20 cellular contexts compared by ENCODE assay signal in the genomic region with DNA sequence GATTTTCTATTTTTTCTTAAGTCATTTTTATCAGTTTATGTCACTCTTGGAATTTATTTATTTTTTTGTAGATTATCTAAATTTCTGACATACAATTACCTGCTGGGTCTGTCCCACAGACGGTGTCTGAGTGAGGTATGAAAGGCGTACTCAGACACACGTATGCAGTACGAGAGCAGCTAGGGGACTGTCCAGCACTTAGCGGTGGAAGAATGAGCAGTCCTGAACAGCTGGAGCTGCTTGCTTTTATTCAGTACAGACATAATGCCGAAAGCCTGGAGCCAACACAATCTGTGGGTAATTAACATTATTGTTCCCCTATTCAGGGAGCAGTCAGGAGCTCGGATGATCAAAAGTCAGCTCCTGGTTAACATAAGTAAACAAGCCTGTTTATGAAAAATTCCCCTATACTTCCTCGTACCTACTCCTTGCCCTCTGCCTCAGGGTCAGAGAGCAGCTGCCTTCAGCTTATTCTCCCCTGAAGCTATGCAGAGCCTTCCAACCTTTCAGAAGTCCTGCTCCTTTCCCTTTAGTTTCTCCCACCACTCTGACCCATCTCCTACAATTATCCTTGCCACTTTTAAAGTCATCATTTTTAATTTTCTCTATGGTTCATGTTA.
"Had no signal": no experiment of that assay in that cellular context is flagged by ENCODE, and none has a peak within 500 bp of the region (broad histone marks: within the 10 kb centered on the region; RNA-seq: fewer than 3 reads in every experiment).

No MANE protein-coding gene starts in this region.

- H3K36me3 ChIP-seq: left lung, right atrium auricular region, tibial nerve, vagina had no signal

- H3K27me3 ChIP-seq: dorsolateral prefrontal cortex, left lung, right atrium auricular region, tibial nerve, vagina had no signal

- H3K27ac ChIP-seq: dorsolateral prefrontal cortex, left lung, right atrium auricular region, tibial nerve, vagina had no signal

- H3K4me3 ChIP-seq: dorsolateral prefrontal cortex, left lung, mucosa of descending colon, right atrium auricular region, tibial nerve, vagina had no signal

- H3K4me1 ChIP-seq: left lung, right atrium auricular region, tibial nerve, vagina had no signal

- ATAC-seq: activated CD8-positive, alpha-beta T cell treated with anti-CD3 and anti-CD28 coated beads, Interleukin-2, amount 10 ng/mL, durations not matched to agents 7 days and 5 days; activated naive CD4-positive, alpha-beta T cell treated with anti-CD3 and anti-CD28 coated beads, Interleukin-2, amount 50 U/mL, for 72 hours; activated T-cell treated with anti-CD3 and anti-CD28 coated beads, Interleukin-2, amount 50 U/mL, for 72 hours; left lung; mucosa of descending colon; naive thymus-derived CD8-positive, alpha-beta T cell; stimulated activated naive B cell treated with anti-CD40 and anti-IgM and Interleukin-4, amounts not matched to agents 10 μg/mL and 1 μg/mL and 100 μg/mL, for 72 hours had no signal

- H3K9me3 ChIP-seq: left lung, mucosa of descending colon, right atrium auricular region, tibial nerve, vagina had no signal

- DNase-seq: activated B cell treated with CpG ODN at 0.5 μM for 24 hours; activated CD4-positive, alpha-beta T cell treated with anti-CD3 and anti-CD28 coated beads for 48 hours; activated CD8-positive, alpha-beta memory T cell treated with anti-CD3 and anti-CD28 coated beads, Interleukin-2, amount 50 U/mL, for 4 hours; activated CD8-positive, alpha-beta T cell treated with anti-CD3 and anti-CD28 coated beads, Interleukin-2, amount 10 ng/mL, durations not matched to agents 7 days and 5 days; activated gamma-delta T cell; activated T-cell treated with anti-CD3 and anti-CD28 coated beads, Interleukin-2, amount 50 U/mL, for 72 hours; dorsolateral prefrontal cortex; kidney; left lung; mucosa of descending colon; naive thymus-derived CD8-positive, alpha-beta T cell; nucleus accumbens; posterior cingulate gyrus; stimulated activated CD4-positive, alpha-beta T cell treated with anti-CD3 and anti-CD28 coated beads, Interleukin-15, amount 100 ng/mL, for 24 hours; stimulated activated CD4-positive, alpha-beta T cell treated with anti-CD3 and anti-CD28 coated beads, Interleukin-4, amount 100 ng/mL, for 1 hour; stimulated activated naive B cell treated with anti-CD40 and anti-IgM and Interleukin-4, amounts not matched to agents 10 μg/mL and 1 μg/mL and 100 μg/mL, for 72 hours had no signal
